Comparison of ENCODE assay signal across 10 cellular contexts in the genomic region with DNA sequence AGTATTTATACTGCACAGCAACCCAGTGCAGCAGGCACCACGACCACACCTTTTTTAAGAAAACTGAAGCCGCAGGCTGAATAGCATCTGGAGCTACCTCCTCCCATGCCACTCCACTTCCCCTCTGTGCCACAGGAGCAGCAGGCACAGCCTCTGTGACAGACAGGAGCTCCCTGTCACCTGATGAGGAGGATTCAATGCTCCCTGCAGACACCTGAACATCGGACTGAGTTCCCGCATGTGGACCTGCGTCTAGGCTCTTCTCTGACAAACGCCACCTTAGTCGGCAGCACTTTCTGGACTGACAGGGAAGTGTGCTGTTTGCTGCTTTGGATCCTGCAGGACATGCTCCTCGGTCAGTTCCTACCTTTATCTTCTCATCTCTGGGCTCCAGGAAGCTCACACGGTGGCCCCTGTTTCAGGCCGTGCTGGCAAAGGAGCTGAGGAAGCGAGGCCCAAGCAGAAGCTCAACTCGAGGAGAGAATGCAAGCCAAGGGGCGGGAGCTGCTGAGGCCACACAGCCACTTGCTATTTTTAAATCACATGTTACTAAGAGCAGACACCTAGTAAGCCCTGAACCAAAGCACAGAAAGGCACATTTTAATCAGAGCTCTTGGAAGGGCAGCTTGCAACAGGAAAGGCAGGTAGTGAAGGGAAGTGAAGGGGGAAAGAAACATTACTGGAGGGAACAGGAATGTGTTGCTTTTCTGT. TPM values are rescaled to one million over a fixed set of nuclear protein-coding genes. Genes with fewer than 3 reads are reported as not detected.
DNase-seq lines count a peak whose midpoint lies in the region; ATAC-seq and TF ChIP-seq lines count a peak whose summit lies in the region.
"Had no signal": no experiment of that assay in that cellular context is flagged by ENCODE, and none has a peak within 500 bp of the region (broad histone marks: within the 10 kb centered on the region; RNA-seq: fewer than 3 reads in every experiment).

No MANE protein-coding gene starts in this region.

- H3K27ac ChIP-seq in right atrium auricular region: peak overlapping the region in 1 of 2 donors; percentile 18
- H3K27ac ChIP-seq in transverse colon: peak overlapping the region; percentile 7 to 63 (median 43)

- H3K9me3 ChIP-seq in right atrium auricular region (no peaks in the 10 kb centered on the region), transverse colon (no peaks in the 10 kb centered on the region)

- TF ChIP-seq POLR2A in transverse colon (IDR thresholded peaks at IDR 0.05): no peak

- peaks cover 79% of the 10 kb centered on the region for H3K4me1 Mint-ChIP-seq in activated T-helper 1 cell treated with anti-CD3 and anti-CD28 coated beads, Interleukin-12 subunit alpha, Interleukin-12 subunit beta, Interleukin-2, Interleukin-4 antibody, amounts not matched to agents 30 ng/mL and 10 ng/mL and 1 ng/mL, durations not matched to agents 14 hours and 24 hours and 36 hours (ENCODE audit: low read depth)

- DNase-seq in Right ventricle myocardium inferior (ENCODE audit: missing footprints): no peak
- no peak for DNase-seq in right atrium auricular region (ENCODE audit: low spot score)
- no peak for DNase-seq in activated T-helper 1 cell treated with anti-CD3 and anti-CD28 coated beads, Interleukin-12 subunit alpha, Interleukin-12 subunit beta, Interleukin-2, Interleukin-4 antibody, amounts not matched to agents 30 ng/mL and 10 ng/mL and 1 ng/mL, durations not matched to agents 14 hours and 24 hours and 36 hours (ENCODE audit: low spot score)
- DNase-seq in transverse colon: no peak
- no peak for DNase-seq in GOT3 (lab: John Stamatoyannopoulos, UW)
- DNase-seq in occipital lobe (lab: John Stamatoyannopoulos, UW): no peak
- DNase-seq: COR-L47 had no signal

- in situ Hi-C loops in transverse colon (cut with MboI; ENCODE audit: low pct_ligation_motif_present in 1 of 4, low pct_unique_long_range_greater_than_20kb in 1 of 4, low sequenced_read_pairs in 3 of 4): no loop called here

- H3K4me3 ChIP-seq in right atrium auricular region (no peak overlapping the region), transverse colon (no peak overlapping the region)

- no peak for TF ChIP-seq CTCF in right atrium auricular region (IDR thresholded peaks at IDR 0.05)
- no peak for TF ChIP-seq CTCF in transverse colon (IDR thresholded peaks at IDR 0.05)

- 63 to 75% methylated on average over 5 to 13 of the region's 13 CpGs for WGBS in transverse colon (ENCODE audit: low coverage in 1 of 2), 2 donors

- peak overlapping the region; percentile 76 for H3K27ac Mint-ChIP-seq in activated T-helper 1 cell treated with anti-CD3 and anti-CD28 coated beads, Interleukin-12 subunit alpha, Interleukin-12 subunit beta, Interleukin-2, Interleukin-4 antibody, amounts not matched to agents 30 ng/mL and 10 ng/mL and 1 ng/mL, durations not matched to agents 14 hours and 24 hours and 36 hours

- H3K27me3 Mint-ChIP-seq in activated T-helper 1 cell treated with anti-CD3 and anti-CD28 coated beads, Interleukin-12 subunit alpha, Interleukin-12 subunit beta, Interleukin-2, Interleukin-4 antibody, amounts not matched to agents 30 ng/mL and 10 ng/mL and 1 ng/mL, durations not matched to agents 14 hours and 24 hours and 36 hours (ENCODE audit: insufficient read depth): no peaks in the 10 kb centered on the region

- H3K36me3 Mint-ChIP-seq in activated T-helper 1 cell treated with anti-CD3 and anti-CD28 coated beads, Interleukin-12 subunit alpha, Interleukin-12 subunit beta, Interleukin-2, Interleukin-4 antibody, amounts not matched to agents 30 ng/mL and 10 ng/mL and 1 ng/mL, durations not matched to agents 14 hours and 24 hours and 36 hours (ENCODE audit: low read depth): peaks cover 60% of the 10 kb centered on the region

- no peaks in the 10 kb centered on the region for H3K9me3 Mint-ChIP-seq in activated T-helper 1 cell treated with anti-CD3 and anti-CD28 coated beads, Interleukin-12 subunit alpha, Interleukin-12 subunit beta, Interleukin-2, Interleukin-4 antibody, amounts not matched to agents 30 ng/mL and 10 ng/mL and 1 ng/mL, durations not matched to agents 14 hours and 24 hours and 36 hours

- peak; percentile 78 for ATAC-seq in Right ventricle myocardium inferior
- peak; percentile 47 for ATAC-seq in HG02884 (IDR thresholded peaks at IDR 0.05; ENCODE audit: unreplicated experiment)
- no peak for ATAC-seq in HG02981 (IDR thresholded peaks at IDR 0.05; ENCODE audit: unreplicated experiment)
- ATAC-seq: sciatic nerve had no signal

- intact Hi-C loops in Right ventricle myocardium inferior (cut with DNase I): loop anchor here (5.0 kb wide), 1 partner anchor 57 kb away; a partner anchor contains a TSS
- intact Hi-C loops in activated T-helper 1 cell treated with anti-CD3 and anti-CD28 coated beads, Interleukin-12 subunit alpha, Interleukin-12 subunit beta, Interleukin-2, Interleukin-4 antibody, amounts not matched to agents 30 ng/mL and 10 ng/mL and 1 ng/mL, durations not matched to agents 14 hours and 24 hours and 36 hours (cut with micrococcal nuclease): no loop called here
- intact Hi-C loops in transverse colon (cut with DNase I; ENCODE audit: low total_unique reads): no loop called here

- H3K36me3 ChIP-seq in right atrium auricular region (peaks cover 24% of the 10 kb centered on the region), transverse colon (peaks cover 0 to 17% (median 0%) of the 10 kb centered on the region in 4 donors)

- H3K4me3 Mint-ChIP-seq in activated T-helper 1 cell treated with anti-CD3 and anti-CD28 coated beads, Interleukin-12 subunit alpha, Interleukin-12 subunit beta, Interleukin-2, Interleukin-4 antibody, amounts not matched to agents 30 ng/mL and 10 ng/mL and 1 ng/mL, durations not matched to agents 14 hours and 24 hours and 36 hours: peak overlapping the region; percentile 30

- H3K27me3 ChIP-seq in right atrium auricular region (no peaks in the 10 kb centered on the region), transverse colon (no peaks in the 10 kb centered on the region)

- H3K4me1 ChIP-seq in right atrium auricular region (peaks cover 0 to 14% of the 10 kb centered on the region in 2 donors), transverse colon (peaks cover 7 to 11% (median 10%) of the 10 kb centered on the region in 4 donors)

- no peak for TF ChIP-seq EP300 in transverse colon (IDR thresholded peaks at IDR 0.05; ENCODE audit: low read depth)

RNA-seq across cellular contexts. Expression of a gene that starts 56.6 kb away (rescaled TPM):
- total RNA-seq in Right ventricle myocardium inferior (23.1 TPM), right atrium auricular region (10 to 100 TPM; 21.4 to 24.1 TPM), transverse colon (10 to 100 TPM; 22.1 to 79.2 (median 73.9) TPM), occipital lobe (108 TPM)
- total RNA-seq in activated T-helper 1 cell treated with anti-CD3 and anti-CD28 coated beads, Interleukin-12 subunit alpha, Interleukin-12 subunit beta, Interleukin-2, Interleukin-4 antibody, amounts not matched to agents 30 ng/mL and 10 ng/mL and 1 ng/mL, durations not matched to agents 14 hours and 24 hours and 36 hours: 96.3 and 102 TPM in 2 replicates
